7 cellular contexts compared by ENCODE assay signal in genomic region chr13:30421093-30422055, GRCh38.
DNase-seq lines count a peak whose midpoint lies in the region; ATAC-seq and TF ChIP-seq lines count a peak whose summit lies in the region.

No MANE protein-coding gene starts in this region.

- H3K36me3 Mint-ChIP-seq in stimulated activated naive CD8-positive, alpha-beta T cell treated with anti-CD3 and anti-CD28 coated beads, Interleukin-15, Interleukin-2, amounts not matched to agents 100 ng/mL and 50 ng/mL, for 24 hours (ENCODE audit: low read depth) = no peaks in the 10 kb centered on the region

- H3K4me1 Mint-ChIP-seq in stimulated activated naive CD8-positive, alpha-beta T cell treated with anti-CD3 and anti-CD28 coated beads, Interleukin-15, Interleukin-2, amounts not matched to agents 100 ng/mL and 50 ng/mL, for 24 hours (ENCODE audit: low read depth) = peaks cover 14% of the 10 kb centered on the region

- TF ChIP-seq CTCF in GM12865 (IDR thresholded peaks at IDR 0.05; ENCODE audit: insufficient read depth, low read depth, low read length, missing control alignments) = no peak

- H3K4me3 Mint-ChIP-seq in stimulated activated naive CD8-positive, alpha-beta T cell treated with anti-CD3 and anti-CD28 coated beads, Interleukin-15, Interleukin-2, amounts not matched to agents 100 ng/mL and 50 ng/mL, for 24 hours = peak overlapping the region; percentile 80

- no peaks in the 10 kb centered on the region for H3K27me3 Mint-ChIP-seq in stimulated activated naive CD8-positive, alpha-beta T cell treated with anti-CD3 and anti-CD28 coated beads, Interleukin-15, Interleukin-2, amounts not matched to agents 100 ng/mL and 50 ng/mL, for 24 hours

- H3K4me3 ChIP-seq in GM12865 (ENCODE audit: low read depth, low read length) = peak overlapping the region; percentile 76

- no peaks in the 10 kb centered on the region for H3K9me3 Mint-ChIP-seq in stimulated activated naive CD8-positive, alpha-beta T cell treated with anti-CD3 and anti-CD28 coated beads, Interleukin-15, Interleukin-2, amounts not matched to agents 100 ng/mL and 50 ng/mL, for 24 hours

- DNase-seq in GM12865 (ENCODE audit: low read depth) = peak; percentile 68
- DNase-seq in NCI-H526 treated with DMSO at 0.1 percent for 48 hours (lab: John Stamatoyannopoulos, UW) = peak; percentile 63
- peak; percentile 49 for DNase-seq in activated T-cell treated with anti-CD3 and anti-CD28 coated beads, Interleukin-2, amount 50 U/mL, for 1 hour
- peak; percentile 21 to 36 for DNase-seq in erythroblast (lab: John Stamatoyannopoulos, UW)
- peak; percentile 72 for DNase-seq in midbrain (lab: John Stamatoyannopoulos, UW)

- no peak for TF ChIP-seq POLR2A in erythroblast (IDR thresholded peaks at IDR 0.05; ENCODE audit: low read length)

- peak; percentile 39 for ATAC-seq in HG02852 (IDR thresholded peaks at IDR 0.05; ENCODE audit: unreplicated experiment)

- no peak overlapping the region for H3K27ac Mint-ChIP-seq in stimulated activated naive CD8-positive, alpha-beta T cell treated with anti-CD3 and anti-CD28 coated beads, Interleukin-15, Interleukin-2, amounts not matched to agents 100 ng/mL and 50 ng/mL, for 24 hours

Comparison
In these comparisons a context has a peak if more than half of its experiments do, and no peak if none do; other contexts are left out.
1. Peak in every context shown above with its lines: DNase-seq, ATAC-seq and H3K4me3 ChIP-seq.